16 cellular contexts compared by ENCODE assay signal in the genomic region with DNA sequence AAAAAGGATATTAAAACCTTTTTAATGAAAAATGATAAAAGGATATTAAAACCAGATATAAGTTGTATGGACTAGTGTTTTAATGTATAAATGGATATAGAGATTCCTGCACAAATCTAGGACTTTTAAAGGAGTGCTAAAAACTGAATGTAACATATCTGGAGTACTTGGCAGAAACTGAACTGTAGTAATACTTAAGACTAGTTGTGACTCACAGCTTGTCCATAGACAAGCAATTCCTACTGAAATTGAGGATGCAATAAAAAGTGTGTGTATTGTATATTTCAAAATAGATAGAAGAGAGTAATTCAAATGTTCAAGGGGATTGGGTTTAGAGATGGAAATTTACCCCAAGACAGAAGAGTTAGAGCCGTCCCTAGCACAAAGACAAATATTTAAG.
A peak's percentile ranks its signal among the peaks of the same experiment; 100 is the strongest.
DNase-seq lines count a peak whose midpoint lies in the region; ATAC-seq lines count a peak whose summit lies in the region.
"Had no signal": no experiment of that assay in that cellular context is flagged by ENCODE, and none has a peak within 500 bp of the region (broad histone marks: within the 10 kb centered on the region; RNA-seq: fewer than 3 reads in every experiment).

No MANE protein-coding gene starts in this region.

- DNase-seq in GM03348 (ENCODE audit: low spot score) (peak; percentile 50), amniotic epithelial cell (ENCODE audit: low read depth) (peak; percentile 36), fibroblast of peridontal ligament (ENCODE audit: extremely low read depth) (peak; percentile 64)
- no peak for DNase-seq in activated CD4-positive, alpha-beta T cell treated with anti-CD3 and anti-CD28 coated beads for 4 hours
- DNase-seq in stimulated activated CD4-positive, alpha-beta T cell treated with anti-CD3 and anti-CD28 coated beads, Interleukin-1b, Interleukin-23, amount 100 ng/mL, for 48 hours, result no peak
- DNase-seq: COR-L47, DMS153, MV-4-11, NCI-H1417 treated with DMSO at 0.1 percent for 48 hours, NCI-H2029 treated with DMSO at 0.1 percent for 48 hours, NCI-H510A, NCI-H82 had no signal

- ATAC-seq in GM21447 (IDR thresholded peaks at IDR 0.05; ENCODE audit: unreplicated experiment) (no peak), HG03280 (IDR thresholded peaks at IDR 0.05; ENCODE audit: unreplicated experiment) (no peak)
- ATAC-seq: Panc1, Right ventricle myocardium inferior had no signal

Comparison
In these comparisons a context has a peak if more than half of its experiments do, and no peak if none do; other contexts are left out.
1. DNase-seq: peak in GM03348 (single experiment), amniotic epithelial cell (single experiment) and fibroblast of peridontal ligament (single experiment); none in activated CD4-positive, alpha-beta T cell treated with anti-CD3 and anti-CD28 coated beads for 4 hours (0 of 2) and stimulated activated CD4-positive, alpha-beta T cell treated with anti-CD3 and anti-CD28 coated beads, Interleukin-1b, Interleukin-23, amount 100 ng/mL, for 48 hours (single experiment).